8 cellular contexts compared by ENCODE assay signal in genomic region chr2:20443276-20443920, GRCh38. TPM values are rescaled to one million over a fixed set of nuclear protein-coding genes. Genes with fewer than 3 reads are reported as not detected.
DNase-seq lines count a peak whose midpoint lies in the region; ATAC-seq, FAIRE-seq and TF ChIP-seq lines count a peak whose summit lies in the region.

No MANE protein-coding gene starts in this region.

- no peaks in the 10 kb centered on the region for H3K27me3 ChIP-seq in stomach smooth muscle (ENCODE audit: control insufficient read depth in 1 of 2, insufficient read depth in 2 of 2, low read length in 2 of 2)

- H3K9ac ChIP-seq in stomach smooth muscle (ENCODE audit: low read length in 2 of 2): peak overlapping the region; percentile 29 to 52

- H3K4me3 ChIP-seq in stomach smooth muscle (ENCODE audit: low read length in 2 of 2): peak overlapping the region in 1 of 2 donors; percentile 54

- DNase-seq in NCI-H187 (lab: John Stamatoyannopoulos, UW) (peak; percentile 17 to 38), NCI-H187 treated with DMSO at 0.1 percent for 48 hours (lab: John Stamatoyannopoulos, UW) (no peak), M059J (ENCODE audit: low read depth) (peak; percentile 61)

- peaks cover 3 to 10% of the 10 kb centered on the region in 2 donors for H3K36me3 ChIP-seq in stomach smooth muscle (ENCODE audit: control insufficient read depth in 2 of 2, insufficient read depth in 2 of 2, low read length in 2 of 2)

- ATAC-seq in GM18873 (IDR thresholded peaks at IDR 0.05; ENCODE audit: low FRiP score, unreplicated experiment) (no peak), GM19023 (IDR thresholded peaks at IDR 0.05; ENCODE audit: unreplicated experiment) (no peak)

- peak; percentile 72 for TF ChIP-seq CTCF in VCaP (conservative IDR thresholded peaks at IDR 0.05)

- peak overlapping the region; percentile 45 for H3K27ac ChIP-seq in VCaP
- peak overlapping the region; percentile 100 for H3K27ac ChIP-seq in stomach smooth muscle (ENCODE audit: low read length)

- H3K9me3 ChIP-seq in stomach smooth muscle (ENCODE audit: control insufficient read depth in 2 of 2, low read length in 2 of 2): no peaks in the 10 kb centered on the region

- peaks cover 29% of the 10 kb centered on the region for H3K4me1 ChIP-seq in stomach smooth muscle (ENCODE audit: control insufficient read depth, insufficient read depth, low read length)

- peak; percentile 75 for FAIRE-seq in islet of Langerhans (lab: Jason Lieb, UNC)

RNA-seq across cellular contexts. Expression of gene RHOB, which starts 3.5 kb away (rescaled TPM):
- 81.9 and 102 TPM in 2 replicates for total RNA-seq in M059J (2014; rRNA removed; shearing (Covaris generic))
